Comparison of ENCODE assay signal across 9 cellular contexts in genomic region chr11:69841859-69842698, GRCh38. TPM values are rescaled to one million over a fixed set of nuclear protein-coding genes. Genes with fewer than 3 reads are reported as not detected.
DNase-seq lines count a peak whose midpoint lies in the region; ATAC-seq, FAIRE-seq and TF ChIP-seq lines count a peak whose summit lies in the region.
"Had no signal": no experiment of that assay in that cellular context is flagged by ENCODE, and none has a peak within 500 bp of the region (broad histone marks: within the 10 kb centered on the region; RNA-seq: fewer than 3 reads in every experiment).

No MANE protein-coding gene starts in this region.

- WGBS in A549 (ENCODE audit: missing lambda C conversion rate) = 34% methylated on average over 13 of the region's 13 CpGs

- peak; percentile 33 to 50; a peak in 3 of 5 replicates for TF ChIP-seq RAD21 in A549 (conservative IDR thresholded peaks at IDR 0.05 in 1 of 2, IDR thresholded peaks at IDR 0.05 in 1 of 2)

- H3K27ac ChIP-seq in A549 (no peak overlapping the region), SJSA1 (no peak overlapping the region)
- H3K27ac ChIP-seq: KMS-11 had no signal

- no peak for TF ChIP-seq POLR2A in A549 (IDR thresholded peaks at IDR 0.05; ENCODE audit: low read length)

- no peak for FAIRE-seq in A549 (lab: Jason Lieb, UNC)

- peaks cover 23% of the 10 kb centered on the region for H3K27me3 ChIP-seq in SJSA1 (replicated peaks)

- no peaks in the 10 kb centered on the region for H3K36me3 ChIP-seq in SJSA1

- H3K9me3 ChIP-seq in A549 (no peaks in the 10 kb centered on the region), SJSA1 (replicated peaks) (no peaks in the 10 kb centered on the region; the same call in 1 of the 2 replicates)

- H3K4me3 ChIP-seq in A549 (no peak overlapping the region), SJSA1 (no peak overlapping the region)

- H3K4me1 ChIP-seq in A549 (0 out of 3 replicates have a peak, but pooled peaks cover 5% of the 10 kb centered on the region), SJSA1 (replicated peaks) (no peaks in the 10 kb centered on the region)

- no peak overlapping the region for H3K4me2 ChIP-seq in A549
- H3K4me2 ChIP-seq: KMS-11 had no signal

- POLR2A ChIA-PET in A549 (lab: Yijun Ruan, JAX) = no interaction called here

- ATAC-seq in A549 (peak; percentile 20 to 64; a peak in 3 of 6 replicates), GM21447 (IDR thresholded peaks at IDR 0.05; ENCODE audit: unreplicated experiment) (no peak)

- TF ChIP-seq CTCF in A549 (IDR thresholded peaks at IDR 0.05) = peak; percentile 66

- CTCF ChIA-PET in A549 (lab: Yijun Ruan, JAX) = interaction anchor here (0.7 to 2.5 kb wide), 26 partner anchors 9 to 328 kb away, joined by 3 to 15 read pairs (median 4); partner anchors contain the start of genes FGF19 and LTO1

- peak in 1 of 2 experiments; percentile 44 for DNase-seq in A549 (ENCODE audit: low read depth in 1 of 2, low spot score in 1 of 2)
- peak; percentile 45 for DNase-seq in ELR (ENCODE audit: low read depth)
- peak; percentile 43 to 63 for DNase-seq in SJSA1 (ENCODE audit: low read depth in 1 of 2, low spot score in 2 of 2)
- DNase-seq in germinal center (ENCODE audit: low spot score) = peak; percentile 38
- no peak for DNase-seq in HCEC 1CT
- DNase-seq in COR-L47 (lab: John Stamatoyannopoulos, UW) = no peak
- DNase-seq in NCI-H1048 (lab: John Stamatoyannopoulos, UW) = no peak

- no peak for TF ChIP-seq EP300 in A549 (IDR thresholded peaks at IDR 0.05)

TF ChIP-seq in A549, 52 proteins besides CTCF, POLR2A, EP300 and RAD21:
- TF ChIP-seq CBX2 (IDR thresholded peaks at IDR 0.05; ENCODE audit: borderline replicate concordance, low read depth) (no peak), SMC3 (IDR thresholded peaks at IDR 0.05) (peak; percentile 59), RARB (CRISPR knock-in tag; IDR thresholded peaks at IDR 0.05) (no peak)
TF ChIP-seq in A549: peak in this region for 1.

RNA-seq across cellular contexts. Expression of gene FGF3, which starts 22.9 kb away (rescaled TPM):
- polyA plus RNA-seq in A549 (2011; rRNA removed) (not detected in 2 replicates), A549 (2017; fragmentation: RNase III; extraction: RNeasy Plus Mini Kit Qiagen cat#74134 plus additional on column Dnase treatment) (not detected in 3 replicates)
- not detected in 2 replicates for polyA plus RNA-seq in A549 (2012; cell fraction: cytosol; rRNA removed)
- polyA plus RNA-seq in A549 (2012; cell fraction: nucleus; rRNA removed) = not detected in 2 replicates
- polyA minus RNA-seq in A549 (2011; rRNA and poly(A)+ RNA removed) = not detected in 2 replicates
- not detected in 2 replicates for total RNA-seq in SJSA1 (2014; rRNA removed; shearing (Covaris generic))

Comparison
In these comparisons a context has a peak if more than half of its experiments do, and no peak if none do; other contexts are left out.
1. DNase-seq: peak in ELR (single experiment), SJSA1 (2 of 2) and germinal center (single experiment); none in HCEC 1CT (single experiment), COR-L47 (single experiment) and NCI-H1048 (single experiment).